In genomic region chr11:61189933-61190332, GRCh38 we compare ENCODE assay signal across 1 cellular context.
TF ChIP-seq lines count a peak whose summit lies in the region.

No MANE protein-coding gene starts in this region.

TF ChIP-seq in K562, 482 proteins besides CTCF, POLR2A, EP300 and RAD21 (continued from another document):
- TF ChIP-seq ZBTB26 (CRISPR knock-in tag; IDR thresholded peaks at IDR 0.05) (no peak), THRB (CRISPR knock-in tag; conservative IDR thresholded peaks at IDR 0.05) (no peak), SRSF3 (IDR thresholded peaks at IDR 0.05; ENCODE audit: insufficient read depth, low read length) (no peak), ZNF121 (CRISPR knock-in tag; conservative IDR thresholded peaks at IDR 0.05) (peak; percentile 69; the same call in 1 of the 2 replicates), MLLT1 (IDR thresholded peaks at IDR 0.05) (no peak), HDGF (IDR thresholded peaks at IDR 0.05) (no peak)
